In genomic region chr9:91421987-91422765, GRCh38 we compare ENCODE assay signal across 7 cellular contexts. TPM values are rescaled to one million over a fixed set of nuclear protein-coding genes. Genes with fewer than 3 reads are reported as not detected.
DNase-seq lines count a peak whose midpoint lies in the region; ATAC-seq and TF ChIP-seq lines count a peak whose summit lies in the region.

No MANE protein-coding gene starts in this region.

- H3K36me3 ChIP-seq in GM23338 (ENCODE audit: insufficient read depth) (no peaks in the 10 kb centered on the region), endocrine pancreas (ENCODE audit: control insufficient read depth, insufficient read depth, low read length) (no peaks in the 10 kb centered on the region), muscle layer of duodenum (ENCODE audit: control insufficient read depth in 1 of 2, insufficient read depth in 2 of 2, low read length in 2 of 2) (peaks cover 0 to 27% of the 10 kb centered on the region in 2 donors)

- H3K27ac ChIP-seq in GM23338 (ENCODE audit: low read depth), result no peak overlapping the region
- H3K27ac ChIP-seq in muscle layer of duodenum (ENCODE audit: low read length), result peak overlapping the region; percentile 98

- H3K9me3 Mint-ChIP-seq in GM23338, result peaks cover 5% of the 10 kb centered on the region; the same call in 1 of the 3 replicates

- no peak overlapping the region for H2AFZ ChIP-seq in GM23338

- H3K9me2 ChIP-seq in GM23338 (ENCODE audit: insufficient read depth), result no peaks in the 10 kb centered on the region

- no peaks in the 10 kb centered on the region; the same call in 2 of the 3 replicates for H3K36me3 Mint-ChIP-seq in GM23338 (ENCODE audit: low read depth)

- no peak for ATAC-seq in GM23338
- no peak for ATAC-seq in GM19324 (IDR thresholded peaks at IDR 0.05; ENCODE audit: low FRiP score, unreplicated experiment)

- no peak for TF ChIP-seq CTCF in GM23338 (conservative IDR thresholded peaks at IDR 0.05; ENCODE audit: low read depth in 2 of 2)

- H3K27me3 ChIP-seq in GM23338 (ENCODE audit: insufficient read depth) (peaks cover 60% of the 10 kb centered on the region), endocrine pancreas (ENCODE audit: control insufficient read depth, insufficient read depth, low read length) (no peaks in the 10 kb centered on the region), muscle layer of duodenum (ENCODE audit: low read depth, low read length) (no peaks in the 10 kb centered on the region)

- peak overlapping the region; percentile 89 for H3K4me3 Mint-ChIP-seq in GM23338

- 0 out of 2 replicates have a peak, but pooled peaks cover 7% of the 10 kb centered on the region for H3F3A ChIP-seq in GM23338 (replicated peaks; ENCODE audit: low read depth)

- H3K4me3 ChIP-seq in GM23338 (peak overlapping the region; percentile 91), endocrine pancreas (ENCODE audit: control insufficient read depth, insufficient read depth, low read length) (peak overlapping the region; percentile 99), muscle layer of duodenum (ENCODE audit: low read depth in 1 of 2, low read length in 2 of 2) (peak overlapping the region; percentile 79 to 87)

- H4K20me1 ChIP-seq in GM23338 (replicated peaks; ENCODE audit: insufficient read depth), result peaks cover 41% of the 10 kb centered on the region

- H3K4me1 Mint-ChIP-seq in GM23338, result peaks cover 28% of the 10 kb centered on the region

- no peak overlapping the region for H3K27ac Mint-ChIP-seq in GM23338

- peaks cover 19% of the 10 kb centered on the region for H3K4me1 ChIP-seq in GM23338 (ENCODE audit: insufficient read depth)
- peaks cover 17% of the 10 kb centered on the region for H3K4me1 ChIP-seq in endocrine pancreas (ENCODE audit: control insufficient read depth, insufficient read depth, low read length)
- peaks cover 13 to 15% of the 10 kb centered on the region in 2 donors for H3K4me1 ChIP-seq in muscle layer of duodenum (ENCODE audit: control insufficient read depth in 1 of 2, insufficient read depth in 2 of 2, low read length in 2 of 2)

- peaks cover 49% of the 10 kb centered on the region for H3K79me2 ChIP-seq in GM23338 (replicated peaks; ENCODE audit: insufficient read depth)

- H3K9ac ChIP-seq in endocrine pancreas (ENCODE audit: control insufficient read depth, insufficient read depth, low read length), result peak overlapping the region; percentile 97

- peaks cover 43% of the 10 kb centered on the region for H3K27me3 Mint-ChIP-seq in GM23338 (ENCODE audit: insufficient read depth, low read depth, poor library complexity)

- no peak for DNase-seq in GM23338 (ENCODE audit: low spot score)
- DNase-seq in RPMI7951 (ENCODE audit: low read depth), result peak; percentile 28
- DNase-seq in D341Med (ENCODE audit: low spot score), result no peak
- no peak for DNase-seq in NCI-H1930 (lab: John Stamatoyannopoulos, UW)

- H3K9me3 ChIP-seq in endocrine pancreas (ENCODE audit: control insufficient read depth, low read length) (no peaks in the 10 kb centered on the region), muscle layer of duodenum (ENCODE audit: control insufficient read depth in 1 of 2, low read length in 2 of 2) (no peaks in the 10 kb centered on the region)

- H3K4me2 ChIP-seq in GM23338, result peak overlapping the region; percentile 87

TF ChIP-seq in GM23338, 12 proteins besides CTCF, POLR2A, EP300 and RAD21 (continues in another document):
- TF ChIP-seq ZNF114 (CRISPR knock-in tag; IDR thresholded peaks at IDR 0.05) (no peak), CREB1 (CRISPR knock-in tag; IDR thresholded peaks at IDR 0.05; ENCODE audit: low read depth) (no peak), ETS1 (IDR thresholded peaks at IDR 0.05) (no peak), ZNF331 (CRISPR knock-in tag; IDR thresholded peaks at IDR 0.05; ENCODE audit: low read depth) (no peak), STAT1 (IDR thresholded peaks at IDR 0.05; ENCODE audit: unreplicated experiment) (no peak), REST (IDR thresholded peaks at IDR 0.05; ENCODE audit: unreplicated experiment) (no peak), JUNB (IDR thresholded peaks at IDR 0.05; ENCODE audit: unreplicated experiment) (no peak), EZH2 (IDR thresholded peaks at IDR 0.05; ENCODE audit: low read depth, unreplicated experiment) (no peak), NANOG (IDR thresholded peaks at IDR 0.05; ENCODE audit: borderline replicate concordance) (no peak)

RNA-seq across cellular contexts. Expression of gene NFIL3, which starts 1.5 kb away (rescaled TPM):
- total RNA-seq in GM23338 (2014; rRNA removed; shearing (Covaris generic)), result 7.5 and 14.4 TPM in 2 replicates
- polyA plus RNA-seq in GM23338 (2016; fragmentation: Nextera tagmentation; extraction: Ambion mirVana), result 3.7 and 4.1 TPM in 2 replicates
- total RNA-seq in RPMI7951 (2014; rRNA removed; shearing (Covaris generic)), result 11.9 and 12.0 TPM in 2 replicates
